In the genomic region with DNA sequence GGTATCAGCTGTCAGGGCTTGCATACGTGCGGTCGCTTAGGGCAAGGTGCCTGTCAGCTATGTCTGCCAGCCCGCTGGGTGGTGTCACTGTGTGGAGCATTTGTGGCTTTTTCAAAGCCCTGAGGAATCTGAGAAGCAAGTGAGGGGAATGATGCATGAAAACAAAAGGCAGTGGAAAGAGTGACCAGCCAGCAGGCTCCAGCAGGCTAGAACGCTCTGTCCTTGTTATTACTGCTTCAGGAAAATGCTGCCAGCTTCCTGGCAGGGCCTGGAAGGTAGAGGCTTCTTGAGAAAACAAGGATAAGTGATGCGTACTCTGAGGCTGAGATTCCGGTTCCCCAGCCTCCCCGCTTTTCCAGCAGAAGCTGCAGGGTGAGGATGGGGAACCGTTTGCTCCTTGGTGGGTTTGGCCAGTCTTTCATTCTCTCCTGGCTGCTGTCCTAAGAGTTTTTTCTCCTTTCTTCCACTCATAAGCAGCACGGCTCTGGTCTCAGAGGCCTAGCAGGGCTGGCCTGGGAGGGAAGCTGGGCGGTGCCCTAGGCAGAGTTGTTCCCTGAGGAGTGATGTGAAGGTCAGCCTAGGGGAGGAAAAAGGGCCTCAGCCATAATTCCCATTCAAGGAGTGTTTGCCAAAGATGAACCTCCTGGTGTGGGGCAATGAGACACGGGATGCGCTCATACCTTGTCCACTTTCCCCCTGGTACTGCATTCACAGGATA, we compare ENCODE assay signal across 10 cellular contexts. TPM values are rescaled to one million over a fixed set of nuclear protein-coding genes. Genes with fewer than 3 reads are reported as not detected.
DNase-seq lines count a peak whose midpoint lies in the region; ATAC-seq, FAIRE-seq and TF ChIP-seq lines count a peak whose summit lies in the region.
"Had no signal": no experiment of that assay in that cellular context is flagged by ENCODE, and none has a peak within 500 bp of the region (broad histone marks: within the 10 kb centered on the region; RNA-seq: fewer than 3 reads in every experiment).

No MANE protein-coding gene starts in this region.

- CTCF ChIA-PET in H1 (lab: Charles Lee; ENCODE audit: partially characterized antibody), result interaction anchor here (0.6 to 1.3 kb wide), 4 partner anchors 10 to 1366 kb away, joined by 3 to 4 read pairs (median 3); no protein-coding TSS in a partner anchor

- H2BK5ac ChIP-seq in H1 (ENCODE audit: low read depth, low read length), result no peak overlapping the region
- H2BK5ac ChIP-seq in mesenchymal stem cell (ENCODE audit: low read depth, low read length, poor library complexity, severe bottlenecking), result no peak overlapping the region

- H4K91ac ChIP-seq in H1 (replicated peaks; ENCODE audit: insufficient read length, low read length), result no peak overlapping the region
- no peak overlapping the region for H4K91ac ChIP-seq in mesenchymal stem cell (ENCODE audit: low read length)

- no peaks in the 10 kb centered on the region for H4K20me1 ChIP-seq in H1 (replicated peaks in 1 of 2; ENCODE audit: control insufficient read depth in 1 of 2, insufficient read depth in 2 of 2, low read length in 2 of 2)

- no peaks in the 10 kb centered on the region for H3K79me2 ChIP-seq in H1 (ENCODE audit: control insufficient read depth in 1 of 2, insufficient read depth in 2 of 2, low read length in 2 of 2)

- no peak overlapping the region for H4K5ac ChIP-seq in H1 (ENCODE audit: insufficient read length, low read depth, low read length)

- H3K4me1 ChIP-seq in H1 (replicated peaks in 1 of 4; ENCODE audit: control insufficient read depth in 3 of 4, insufficient read depth in 4 of 4, low read length in 3 of 4) (peaks cover 0 to 5% (median 3%) of the 10 kb centered on the region in 4 experiments; a peak in 3 of 7 replicates), mesenchymal stem cell (ENCODE audit: control insufficient read depth, insufficient read depth, low read depth, low read length) (peaks cover 8% of the 10 kb centered on the region), upper lobe of left lung (peaks cover 0 to 5% (median 4%) of the 10 kb centered on the region in 4 donors)

- H3K14ac ChIP-seq in H1 (ENCODE audit: insufficient read length) (no peak overlapping the region), mesenchymal stem cell (ENCODE audit: low read length in 2 of 2) (no peak overlapping the region)

- ATAC-seq in upper lobe of left lung (ENCODE audit: low FRiP score in 2 of 2), result peak; percentile 62 to 79
- ATAC-seq in GM19467 (IDR thresholded peaks at IDR 0.05; ENCODE audit: unreplicated experiment), result no peak
- ATAC-seq in GM19397 (IDR thresholded peaks at IDR 0.05; ENCODE audit: unreplicated experiment), result no peak
- no peak for ATAC-seq in HG03520 (IDR thresholded peaks at IDR 0.05; ENCODE audit: unreplicated experiment)

- H3K4me3 ChIP-seq in H1 (ENCODE audit: extremely low read depth in 1 of 4, insufficient read depth in 2 of 4, low read depth in 3 of 4, low read length in 4 of 4) (no peak overlapping the region), mesenchymal stem cell (ENCODE audit: insufficient read depth in 1 of 2, low read depth in 1 of 2, low read length in 2 of 2) (peak overlapping the region in 1 of 2 experiments; percentile 58), upper lobe of left lung (no peak overlapping the region)

- no peak for TF ChIP-seq RAD21 in H1 (IDR thresholded peaks at IDR 0.05 in 1 of 2, conservative IDR thresholded peaks at IDR 0.05 in 1 of 2; ENCODE audit: low read depth in 2 of 2, low read length in 2 of 2)

- H3K27ac ChIP-seq in H1 (ENCODE audit: low read depth, low read length) (no peak overlapping the region), mesenchymal stem cell (ENCODE audit: low read length, poor library complexity, severe bottlenecking) (no peak overlapping the region), upper lobe of left lung (peak overlapping the region; percentile 26 to 64 (median 49))

- H3K36me3 ChIP-seq in H1 (ENCODE audit: control insufficient read depth in 2 of 4, insufficient read depth in 4 of 4, low read length in 3 of 4), result no peaks in the 10 kb centered on the region
- H3K36me3 ChIP-seq in mesenchymal stem cell (ENCODE audit: control insufficient read depth in 1 of 2, insufficient read depth in 2 of 2, low read depth in 1 of 2, low read length in 2 of 2), result no peaks in the 10 kb centered on the region
- no peaks in the 10 kb centered on the region for H3K36me3 ChIP-seq in upper lobe of left lung

- DNase-seq in NCI-H2196 treated with DMSO at 0.1 percent for 48 hours (lab: John Stamatoyannopoulos, UW; ENCODE audit: unreplicated experiment) (peak; percentile 52), H1 (ENCODE audit: low read depth in 1 of 2, low spot score in 2 of 2) (no peak), mesenchymal stem cell (peak; percentile 8), upper lobe of left lung (no peak)
- DNase-seq: activated CD4-positive, alpha-beta T cell treated with anti-CD3 and anti-CD28 coated beads, Interleukin-2, amount 50 U/mL, for 4 hours; effector CD8-positive, alpha-beta T cell; naive B cell had no signal

- H2AFZ ChIP-seq in H1 (ENCODE audit: low read length), result peak overlapping the region; percentile 79
- H2AFZ ChIP-seq in mesenchymal stem cell (ENCODE audit: low read depth, low read length), result no peak overlapping the region

- H2BK12ac ChIP-seq in H1 (ENCODE audit: low read depth, low read length) (no peak overlapping the region), mesenchymal stem cell (ENCODE audit: low read length in 2 of 2) (no peak overlapping the region)

- TF ChIP-seq POLR2A in H1 (IDR thresholded peaks at IDR 0.05; ENCODE audit: control extremely low read depth in 1 of 2, low read depth in 2 of 2, low read length in 2 of 2), result no peak
- no peak for TF ChIP-seq POLR2A in upper lobe of left lung (IDR thresholded peaks at IDR 0.05)

- no peak for TF ChIP-seq CTCF in H1 (IDR thresholded peaks at IDR 0.05; ENCODE audit: control extremely low read depth in 1 of 3, insufficient read depth in 1 of 3, low read depth in 1 of 3, low read length in 3 of 3)
- no peak for TF ChIP-seq CTCF in upper lobe of left lung (IDR thresholded peaks at IDR 0.05)

- no peak for TF ChIP-seq EP300 in H1 (IDR thresholded peaks at IDR 0.05; ENCODE audit: borderline replicate concordance in 1 of 2, low read depth in 2 of 2, low read length in 2 of 2)
- TF ChIP-seq EP300 in upper lobe of left lung (IDR thresholded peaks at IDR 0.05), result peak in 2 of 4 donors; percentile 57 to 58

- no peak for FAIRE-seq in H1 (lab: Jason Lieb, UNC)

- no peak overlapping the region for H3K4me2 ChIP-seq in H1 (ENCODE audit: insufficient read depth in 1 of 2, low read depth in 2 of 2, low read length in 2 of 2)
- H3K4me2 ChIP-seq in mesenchymal stem cell (ENCODE audit: low read length, poor library complexity, severe bottlenecking), result no peak overlapping the region

- H3K18ac ChIP-seq in H1 (ENCODE audit: extremely low read depth, low read length), result 0 out of 2 replicates have a peak overlapping the region, but pooled peaks have one; percentile 19
- H3K18ac ChIP-seq in mesenchymal stem cell (ENCODE audit: low read depth in 1 of 2, low read length in 2 of 2), result no peak overlapping the region

- H2BK20ac ChIP-seq in H1 (ENCODE audit: low read length), result no peak overlapping the region

- H3K56ac ChIP-seq in H1 (replicated peaks; ENCODE audit: insufficient read length, low read depth, low read length), result no peak overlapping the region

- H3K23me2 ChIP-seq in H1 (ENCODE audit: low read depth, low read length), result no peaks in the 10 kb centered on the region

- H2BK120ac ChIP-seq in H1 (replicated peaks; ENCODE audit: low read depth, low read length) (no peak overlapping the region), mesenchymal stem cell (ENCODE audit: low read depth, low read length) (no peak overlapping the region)

- H3K9ac ChIP-seq in H1 (replicated peaks in 1 of 4; ENCODE audit: extremely low read depth in 1 of 4, low read depth in 3 of 4, low read length in 3 of 4) (peak overlapping the region in 1 of 4 experiments; percentile 1; a peak in 1 of 7 replicates), mesenchymal stem cell (ENCODE audit: low read length) (peak overlapping the region; percentile 84)

- H3K9me3 ChIP-seq in H1 (ENCODE audit: insufficient read depth in 2 of 2, low read depth in 1 of 2, low read length in 1 of 2) (0 out of 4 replicates have a peak, but pooled peaks cover 0 to 2% of the 10 kb centered on the region in 2 experiments), mesenchymal stem cell (ENCODE audit: control insufficient read depth, low read length) (no peaks in the 10 kb centered on the region), upper lobe of left lung (no peaks in the 10 kb centered on the region)

- no peak overlapping the region for H4K8ac ChIP-seq in H1 (ENCODE audit: extremely low read depth, insufficient read depth, low read length)
- no peak overlapping the region for H4K8ac ChIP-seq in mesenchymal stem cell (ENCODE audit: low read length)

- POLR2A ChIA-PET in H1 (lab: Charles Lee; ENCODE audit: partially characterized antibody), result interaction anchor here (0.6 to 1.2 kb wide), 4 partner anchors 9 to 174 kb away, joined by 3 read pairs; no protein-coding TSS in a partner anchor

- H2AK5ac ChIP-seq in H1 (ENCODE audit: low read depth, low read length) (no peak overlapping the region), mesenchymal stem cell (ENCODE audit: low read length, severe bottlenecking) (no peak overlapping the region)

- H3K27me3 ChIP-seq in H1 (replicated peaks in 1 of 4; ENCODE audit: control insufficient read depth in 3 of 4, extremely low read depth in 1 of 4, insufficient read depth in 3 of 4, low read length in 3 of 4) (no peaks in the 10 kb centered on the region), mesenchymal stem cell (ENCODE audit: control insufficient read depth in 1 of 2, insufficient read depth in 1 of 2, low read length in 2 of 2) (no peaks in the 10 kb centered on the region), upper lobe of left lung (no peaks in the 10 kb centered on the region)

- no peak overlapping the region for H3K4ac ChIP-seq in H1 (replicated peaks; ENCODE audit: insufficient read length, low read depth, low read length)
- H3K4ac ChIP-seq in mesenchymal stem cell (ENCODE audit: low read depth in 1 of 2, low read length in 2 of 2), result no peak overlapping the region

- no peaks in the 10 kb centered on the region for H3K79me1 ChIP-seq in H1 (ENCODE audit: low read depth, low read length)
- H3K79me1 ChIP-seq in mesenchymal stem cell (replicated peaks; ENCODE audit: low read length, poor library complexity, severe bottlenecking), result no peaks in the 10 kb centered on the region

- 72% methylated on average over 13 of the region's 13 CpGs; no CpG with 5 or more reads in 1 of the 2 experiments for WGBS in H1 (ENCODE audit: extremely low coverage in 1 of 2, insufficient coverage in 1 of 2, insufficient read length in 1 of 2, insufficient replicate concordance in 2 of 2, low coverage in 1 of 2, low lambda C conversion rate in 2 of 2, missing lambda C conversion rate in 1 of 2), 2 experiments
- WGBS in mesenchymal stem cell, result 72% methylated on average over 13 of the region's 13 CpGs
- WGBS in upper lobe of left lung, 2 donors, result 86 to 87% methylated on average over 13 of the region's 13 CpGs

- H2BK15ac ChIP-seq in H1 (ENCODE audit: low read length) (peak overlapping the region; percentile 12; the same call in 1 of the 2 replicates), mesenchymal stem cell (ENCODE audit: low read depth, poor library complexity, severe bottlenecking) (no peak overlapping the region)

- no peak overlapping the region for H3K23ac ChIP-seq in H1 (ENCODE audit: insufficient read length)
- H3K23ac ChIP-seq in mesenchymal stem cell (ENCODE audit: low read length in 2 of 2), result no peak overlapping the region

RNA-seq across cellular contexts. Expression of a gene that starts 42.8 kb away (rescaled TPM):
- 45.9 and 50.9 TPM in 2 replicates for total RNA-seq in H1 (2021; fragmentation: NEBNext Ultra II Directional; extraction: Animal tissue kit (Norgen Biotek cat#: 25700))
- polyA plus RNA-seq in H1 (2011; rRNA removed), result 16.8 and 22.3 TPM in 2 replicates
- polyA plus RNA-seq in H1 (2011; cell fraction: cytosol; rRNA removed), result 22.4 TPM
- polyA plus RNA-seq in H1 (2011; cell fraction: nucleus; rRNA removed), result 18.0 TPM
- 22.2 to 39.8 TPM (median 31.8 TPM) in 4 replicates for polyA plus RNA-seq in H1 (2012, experiment 1 of 2)
- 1.6 TPM for polyA plus RNA-seq in H1 (2012, experiment 2 of 2)
- 22.2 TPM for polyA plus RNA-seq in H1 (2013, experiment 1 of 2)
- polyA plus RNA-seq in H1 (2013, experiment 2 of 2), result 20.6 TPM
- 122 and 137 TPM in 2 replicates for polyA minus RNA-seq in H1 (2011; rRNA and poly(A)+ RNA removed)
- 26.1 TPM for polyA minus RNA-seq in H1 (2011; cell fraction: cytosol; rRNA and poly(A)+ RNA removed)
- polyA minus RNA-seq in H1 (2011; cell fraction: nucleus; rRNA and poly(A)+ RNA removed), result 126 TPM
- polyA plus RNA-seq in mesenchymal stem cell (2013, experiment 1 of 2), result 20.2 TPM
- 21.2 TPM for polyA plus RNA-seq in mesenchymal stem cell (2013, experiment 2 of 2)
- 100 to 1,000 TPM in 1 of 6 donors, 10 to 100 TPM in 5; 36.7 to 105 (median 44.5) TPM for total RNA-seq in upper lobe of left lung

Comparison
In these comparisons a context has a peak if more than half of its experiments do, and no peak if none do; other contexts are left out.
1. DNase-seq: peak in NCI-H2196 treated with DMSO at 0.1 percent for 48 hours (single experiment) and mesenchymal stem cell (single experiment); none in H1 (0 of 2) and upper lobe of left lung (0 of 2).
2. H3K27ac ChIP-seq: peak in upper lobe of left lung (4 of 4); none in H1 (single experiment) and mesenchymal stem cell (single experiment).
3. ATAC-seq: peak in upper lobe of left lung (2 of 2); none in GM19467 (single experiment), GM19397 (single experiment) and HG03520 (single experiment).